7 cellular contexts compared by ENCODE assay signal in genomic region chr1:39671433-39671792, GRCh38. TPM values are rescaled to one million over a fixed set of nuclear protein-coding genes. Genes with fewer than 3 reads are reported as not detected.
DNase-seq lines count a peak whose midpoint lies in the region; ATAC-seq and TF ChIP-seq lines count a peak whose summit lies in the region.

No MANE protein-coding gene starts in this region.

- H3K27me3 ChIP-seq in HUES48 (ENCODE audit: control insufficient read depth, insufficient read depth, low read length) (peaks cover 98% of the 10 kb centered on the region), adrenal gland (peaks cover 7% of the 10 kb centered on the region), iPS-15b (ENCODE audit: control insufficient read depth, insufficient read depth, low read length) (peaks cover 98% of the 10 kb centered on the region)

- H3K9me3 Mint-ChIP-seq in stimulated activated effector memory CD8-positive, alpha-beta T cell treated with anti-CD3 and anti-CD28 coated beads, Interleukin-12 subunit alpha, Interleukin-12 subunit beta, amount 100 ng/mL, for 72 hours, result no peaks in the 10 kb centered on the region

- intact Hi-C loops in adrenal gland (cut with DNase I), result no loop called here

- no peak for ATAC-seq in stimulated activated effector memory CD8-positive, alpha-beta T cell treated with anti-CD3 and anti-CD28 coated beads, Interleukin-12 subunit alpha, Interleukin-12 subunit beta, amount 100 ng/mL, for 72 hours
- ATAC-seq in HG03565 (IDR thresholded peaks at IDR 0.05; ENCODE audit: unreplicated experiment), result no peak

- peaks cover 26% of the 10 kb centered on the region for H3K4me1 Mint-ChIP-seq in stimulated activated effector memory CD8-positive, alpha-beta T cell treated with anti-CD3 and anti-CD28 coated beads, Interleukin-12 subunit alpha, Interleukin-12 subunit beta, amount 100 ng/mL, for 72 hours

- H3K4me3 Mint-ChIP-seq in stimulated activated effector memory CD8-positive, alpha-beta T cell treated with anti-CD3 and anti-CD28 coated beads, Interleukin-12 subunit alpha, Interleukin-12 subunit beta, amount 100 ng/mL, for 72 hours, result peak overlapping the region; percentile 42

- peak in 4 of 7 donors; percentile 24 to 76 (median 36) for DNase-seq in adrenal gland
- no peak for DNase-seq in stimulated activated effector memory CD8-positive, alpha-beta T cell treated with anti-CD3 and anti-CD28 coated beads, Interleukin-12 subunit alpha, Interleukin-12 subunit beta, amount 100 ng/mL, for 72 hours (ENCODE audit: low spot score in 2 of 2)
- no peak for DNase-seq in NCI-H187 treated with DMSO at 0.1 percent for 48 hours (lab: John Stamatoyannopoulos, UW)
- no peak for DNase-seq in A172 (ENCODE audit: low spot score)

- no peaks in the 10 kb centered on the region for H3K36me3 Mint-ChIP-seq in stimulated activated effector memory CD8-positive, alpha-beta T cell treated with anti-CD3 and anti-CD28 coated beads, Interleukin-12 subunit alpha, Interleukin-12 subunit beta, amount 100 ng/mL, for 72 hours

- H3K36me3 ChIP-seq in HUES48 (ENCODE audit: control insufficient read depth, insufficient read depth, low read length) (no peaks in the 10 kb centered on the region), adrenal gland (replicated peaks in 1 of 2) (no peaks in the 10 kb centered on the region), iPS-15b (ENCODE audit: control insufficient read depth, insufficient read depth, low read length) (no peaks in the 10 kb centered on the region)

- TF ChIP-seq CTCF in adrenal gland (IDR thresholded peaks at IDR 0.05), result no peak

- H3K9ac ChIP-seq in HUES48 (ENCODE audit: low read depth, low read length) (no peak overlapping the region), iPS-15b (ENCODE audit: low read depth, low read length) (no peak overlapping the region)

- H3K4me1 ChIP-seq in HUES48 (ENCODE audit: control insufficient read depth, insufficient read depth, low read length), result no peaks in the 10 kb centered on the region
- peaks cover 11% of the 10 kb centered on the region in 2 donors for H3K4me1 ChIP-seq in adrenal gland (replicated peaks in 1 of 2)
- H3K4me1 ChIP-seq in iPS-15b (ENCODE audit: control insufficient read depth, insufficient read depth, low read length), result peaks cover 2% of the 10 kb centered on the region

- no peak overlapping the region for H3K27ac Mint-ChIP-seq in stimulated activated effector memory CD8-positive, alpha-beta T cell treated with anti-CD3 and anti-CD28 coated beads, Interleukin-12 subunit alpha, Interleukin-12 subunit beta, amount 100 ng/mL, for 72 hours

- H3K4me3 ChIP-seq in HUES48 (ENCODE audit: low read depth, low read length) (peak overlapping the region; percentile 47), adrenal gland (peak overlapping the region in 2 of 4 donors; percentile 28 to 52), iPS-15b (ENCODE audit: low read depth, low read length) (peak overlapping the region; percentile 42)

- WGBS in adrenal gland, 4 donors, result 1 to 18% (median 5%) methylated on average over 4 to 26 of the region's 26 CpGs

- no peak for TF ChIP-seq POLR2A in adrenal gland (IDR thresholded peaks at IDR 0.05)

- H3K27ac ChIP-seq in HUES48 (ENCODE audit: low read depth, low read length) (no peak overlapping the region), adrenal gland (peak overlapping the region in 1 of 5 donors; percentile 60)

- no peaks in the 10 kb centered on the region for H3K9me3 ChIP-seq in HUES48 (ENCODE audit: control insufficient read depth, insufficient read depth, low read length)
- no peaks in the 10 kb centered on the region for H3K9me3 ChIP-seq in adrenal gland (replicated peaks in 1 of 3)
- H3K9me3 ChIP-seq in iPS-15b (ENCODE audit: control insufficient read depth, insufficient read depth, low read length), result no peaks in the 10 kb centered on the region

RNA-seq across cellular contexts. Expression of gene NT5C1A, which starts 0.5 kb away (rescaled TPM):
- 1 to 10 TPM in 4 of 8 donors, under 1 TPM in 3, not detected in 1; 0.43 to 7.8 (median 2.3) TPM for total RNA-seq in adrenal gland
- 1 to 10 TPM in 1 of 3 donors, under 1 TPM in 2; 0.17 to 1.0 (median 0.97) TPM for polyA plus RNA-seq in adrenal gland
- not detected in 2 replicates for total RNA-seq in A172 (2014; rRNA removed; shearing (Covaris generic))

RNA-seq across cellular contexts. Expression of gene HPCAL4, which starts 19.8 kb away (rescaled TPM):
- total RNA-seq in adrenal gland, result 1 to 10 TPM in 3 of 8 donors, under 1 TPM in 1, not detected in 4; 0.42 to 6.4 (median 3.4) TPM
- 1 to 10 TPM; 1.1 to 9.9 (median 3.9) TPM for polyA plus RNA-seq in adrenal gland
- total RNA-seq in A172 (2014; rRNA removed; shearing (Covaris generic)), result 0.05 TPM in 1 of 2 replicates, not detected in the other

RNA-seq across cellular contexts. Expression of gene HEYL, which starts 32.0 kb away (rescaled TPM):
- total RNA-seq in adrenal gland, result 10 to 100 TPM in 7 of 8 donors, 1 to 10 TPM in 1; 8.4 to 27.7 (median 15.2) TPM
- polyA plus RNA-seq in adrenal gland, result 10 to 100 TPM in 1 of 3 donors, 1 to 10 TPM in 2; 7.4 to 18.2 (median 8.1) TPM
- not detected in 2 replicates for total RNA-seq in A172 (2014; rRNA removed; shearing (Covaris generic))

Comparison
In these comparisons a context has a peak if more than half of its experiments do, and no peak if none do; other contexts are left out.
1. DNase-seq: peak in adrenal gland (4 of 7); none in stimulated activated effector memory CD8-positive, alpha-beta T cell treated with anti-CD3 and anti-CD28 coated beads, Interleukin-12 subunit alpha, Interleukin-12 subunit beta, amount 100 ng/mL, for 72 hours (0 of 2), NCI-H187 treated with DMSO at 0.1 percent for 48 hours (single experiment) and A172 (single experiment).